Comparison of ENCODE assay signal across 21 cellular contexts in the genomic region with DNA sequence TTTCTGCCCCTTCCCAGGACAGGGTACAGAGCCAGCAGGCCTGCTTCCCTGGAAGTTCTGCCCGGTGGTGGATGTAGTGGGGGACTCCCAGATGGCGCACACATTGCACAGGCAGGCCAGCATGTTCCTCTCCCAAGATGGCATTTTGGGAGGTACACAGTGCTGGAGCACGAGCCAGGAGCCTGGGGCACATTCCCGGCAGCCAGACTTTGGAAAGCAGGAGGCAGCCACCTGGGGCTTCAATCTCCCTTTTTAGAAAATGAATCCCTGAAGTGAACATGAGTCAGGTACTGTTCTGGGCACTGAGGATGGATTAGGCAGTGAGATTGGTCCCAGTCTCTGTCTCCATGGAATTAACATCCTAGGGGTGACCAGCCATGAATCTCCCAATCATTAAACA. TPM values are rescaled to one million over a fixed set of nuclear protein-coding genes. Genes with fewer than 3 reads are reported as not detected.
"Had no signal": no experiment of that assay in that cellular context is flagged by ENCODE, and none has a peak within 500 bp of the region (broad histone marks: within the 10 kb centered on the region; RNA-seq: fewer than 3 reads in every experiment).

No MANE protein-coding gene starts in this region.

- H3K27me3 ChIP-seq: foreskin keratinocyte, spleen, tibial nerve had no signal

- H3K27ac ChIP-seq: cardiac muscle cell, foreskin keratinocyte, spleen had no signal

- H3K9me3 ChIP-seq: spleen, tibial nerve had no signal

- H3K4me3 ChIP-seq: cardiac muscle cell, spleen, tibial nerve had no signal

- H3K36me3 ChIP-seq: cardiac muscle cell, spleen, tibial nerve had no signal

- H3K36me3 Mint-ChIP-seq: activated naive CD8-positive, alpha-beta T cell treated with anti-CD3 and anti-CD28 coated beads, Interleukin-2, amount 10 ng/mL, durations not matched to agents 7 days and 5 days had no signal

- H3K27ac Mint-ChIP-seq: activated B cell treated with CpG ODN at 0.5 μM for 24 hours; activated naive CD4-positive, alpha-beta T cell treated with anti-CD3 and anti-CD28 coated beads for 36 hours; activated naive CD8-positive, alpha-beta T cell treated with anti-CD3 and anti-CD28 coated beads, Interleukin-2, amount 10 ng/mL, durations not matched to agents 7 days and 5 days; progenitor cell of endocrine pancreas; T-helper 17 cell had no signal

- H3K27me3 Mint-ChIP-seq: activated B cell treated with CpG ODN at 0.5 μM for 24 hours; activated CD4-positive, alpha-beta T cell treated with anti-CD3 and anti-CD28 coated beads for 36 hours; activated T-cell treated with anti-CD3 and anti-CD28 coated beads, Interleukin-2, amount 50 U/mL, for 24 hours; naive B cell; stimulated activated naive CD8-positive, alpha-beta T cell treated with anti-CD3 and anti-CD28 coated beads, Interleukin-15, amount 100 ng/mL, for 72 hours; T-helper 17 cell had no signal

- DNase-seq: activated B cell treated with CpG ODN at 0.5 μM for 24 hours; activated CD4-positive, alpha-beta T cell treated with anti-CD3 and anti-CD28 coated beads for 36 hours; activated CD4-positive, alpha-beta T cell treated with anti-CD3 and anti-CD28 coated beads, Interleukin-2, amount 50 U/mL, for 4 hours; activated CD8-positive, alpha-beta memory T cell treated with anti-CD3 and anti-CD28 coated beads for 24 hours; activated CD8-positive, alpha-beta memory T cell treated with anti-CD3 and anti-CD28 coated beads, Interleukin-2, amount 50 U/mL, for 4 hours; activated naive CD4-positive, alpha-beta T cell treated with anti-CD3 and anti-CD28 coated beads for 36 hours; activated naive CD8-positive, alpha-beta T cell treated with anti-CD3 and anti-CD28 coated beads, Interleukin-2, amount 10 ng/mL, durations not matched to agents 7 days and 5 days; activated T-cell treated with anti-CD3 and anti-CD28 coated beads, Interleukin-2, amount 50 U/mL, for 24 hours; effector memory CD4-positive, alpha-beta T cell; foreskin keratinocyte; left colon; mesendoderm; naive B cell; spleen; stimulated activated CD4-positive, alpha-beta T cell treated with anti-CD3 and anti-CD28 coated beads, Interleukin-4, amount 100 ng/mL, for 1 hour; stimulated activated naive CD8-positive, alpha-beta T cell treated with anti-CD3 and anti-CD28 coated beads, Interleukin-15, amount 100 ng/mL, for 72 hours; T-helper 17 cell had no signal

- ATAC-seq: activated CD4-positive, alpha-beta T cell treated with anti-CD3 and anti-CD28 coated beads for 36 hours; foreskin keratinocyte; left colon; stimulated activated naive CD8-positive, alpha-beta T cell treated with anti-CD3 and anti-CD28 coated beads, Interleukin-15, amount 100 ng/mL, for 72 hours; T-helper 17 cell had no signal

- H3K4me3 Mint-ChIP-seq: activated B cell treated with CpG ODN at 0.5 μM for 24 hours; activated CD4-positive, alpha-beta T cell treated with anti-CD3 and anti-CD28 coated beads for 36 hours; activated naive CD4-positive, alpha-beta T cell treated with anti-CD3 and anti-CD28 coated beads for 36 hours; activated naive CD8-positive, alpha-beta T cell treated with anti-CD3 and anti-CD28 coated beads, Interleukin-2, amount 10 ng/mL, durations not matched to agents 7 days and 5 days; activated T-cell treated with anti-CD3 and anti-CD28 coated beads, Interleukin-2, amount 50 U/mL, for 24 hours; naive B cell; stimulated activated naive CD8-positive, alpha-beta T cell treated with anti-CD3 and anti-CD28 coated beads, Interleukin-15, amount 100 ng/mL, for 72 hours; T-helper 17 cell had no signal

- H3K4me1 ChIP-seq: foreskin keratinocyte had no signal

- H3K9me3 Mint-ChIP-seq: activated B cell treated with CpG ODN at 0.5 μM for 24 hours; activated naive CD4-positive, alpha-beta T cell treated with anti-CD3 and anti-CD28 coated beads for 36 hours; activated naive CD8-positive, alpha-beta T cell treated with anti-CD3 and anti-CD28 coated beads, Interleukin-2, amount 10 ng/mL, durations not matched to agents 7 days and 5 days; activated T-cell treated with anti-CD3 and anti-CD28 coated beads, Interleukin-2, amount 50 U/mL, for 24 hours; activated T-helper 2 cell treated with anti-CD3 and anti-CD28 coated beads, Interferon-gamma antibody, Interleukin-2, Interleukin-4, amounts not matched to agents 10 μg/mL and 5 μg/mL and 100 μg/mL, durations not matched to agents 14 hours and 24 hours and 36 hours; naive B cell; stimulated activated naive CD8-positive, alpha-beta T cell treated with anti-CD3 and anti-CD28 coated beads, Interleukin-15, amount 100 ng/mL, for 72 hours had no signal

RNA-seq across cellular contexts. Expression of gene RUNX1, which starts 56.9 kb away (rescaled TPM):
- polyA plus RNA-seq: cardiac muscle cell had no signal
